Comparison of ENCODE assay signal across 8 cellular contexts in genomic region chr13:31199527-31199848, GRCh38. TPM values are rescaled to one million over a fixed set of nuclear protein-coding genes. Genes with fewer than 3 reads are reported as not detected.
DNase-seq lines count a peak whose midpoint lies in the region; ATAC-seq, FAIRE-seq and TF ChIP-seq lines count a peak whose summit lies in the region.

No MANE protein-coding gene starts in this region.

- H3K4me1 ChIP-seq in left lung (peaks cover 0 to 25% of the 10 kb centered on the region in 2 donors), tibial nerve (peaks cover 0 to 28% (median 11%) of the 10 kb centered on the region in 4 donors)

- peaks cover 39% of the 10 kb centered on the region for H3K4me1 Mint-ChIP-seq in activated T-cell treated with anti-CD3 and anti-CD28 coated beads, Interleukin-2, amount 50 U/mL, for 24 hours (ENCODE audit: low read depth)

- no peaks in the 10 kb centered on the region for H3K27me3 Mint-ChIP-seq in activated T-cell treated with anti-CD3 and anti-CD28 coated beads, Interleukin-2, amount 50 U/mL, for 24 hours

- H3K27ac ChIP-seq in left lung: peak overlapping the region; percentile 95 to 98
- peak overlapping the region; percentile 92 to 99 (median 96) for H3K27ac ChIP-seq in tibial nerve

- peak in 1 of 2 donors; percentile 31 for ATAC-seq in activated naive CD4-positive, alpha-beta T cell treated with anti-CD3 and anti-CD28 coated beads, Interleukin-2, amount 50 U/mL, for 72 hours
- no peak for ATAC-seq in left lung

- peak overlapping the region; percentile 80 for H3K4me3 Mint-ChIP-seq in activated T-cell treated with anti-CD3 and anti-CD28 coated beads, Interleukin-2, amount 50 U/mL, for 24 hours

- peak overlapping the region; percentile 49 to 52 for H3K4me3 ChIP-seq in left lung
- peak overlapping the region in 3 of 4 donors; percentile 69 to 90 (median 80) for H3K4me3 ChIP-seq in tibial nerve

- H3K36me3 Mint-ChIP-seq in activated T-cell treated with anti-CD3 and anti-CD28 coated beads, Interleukin-2, amount 50 U/mL, for 24 hours (ENCODE audit: low read depth): no peaks in the 10 kb centered on the region
- H3K36me3 Mint-ChIP-seq in activated naive CD4-positive, alpha-beta T cell treated with anti-CD3 and anti-CD28 coated beads, Interleukin-2, amount 50 U/mL, for 72 hours: no peaks in the 10 kb centered on the region

- H3K9me3 ChIP-seq in left lung (no peaks in the 10 kb centered on the region), tibial nerve (no peaks in the 10 kb centered on the region)

- intact Hi-C loops in left lung (cut with DNase I): no loop called here

- WGBS in tibial nerve, 2 donors: 12 to 13% methylated on average over 15 of the region's 15 CpGs

- TF ChIP-seq CTCF in left lung (IDR thresholded peaks at IDR 0.05): no peak
- no peak for TF ChIP-seq CTCF in tibial nerve (IDR thresholded peaks at IDR 0.05)

- peak overlapping the region; percentile 78 for H3K27ac Mint-ChIP-seq in activated T-cell treated with anti-CD3 and anti-CD28 coated beads, Interleukin-2, amount 50 U/mL, for 24 hours
- peak overlapping the region; percentile 30 to 88 for H3K27ac Mint-ChIP-seq in activated naive CD4-positive, alpha-beta T cell treated with anti-CD3 and anti-CD28 coated beads, Interleukin-2, amount 50 U/mL, for 72 hours

- no peaks in the 10 kb centered on the region for H3K9me3 Mint-ChIP-seq in activated T-cell treated with anti-CD3 and anti-CD28 coated beads, Interleukin-2, amount 50 U/mL, for 24 hours
- H3K9me3 Mint-ChIP-seq in activated naive CD4-positive, alpha-beta T cell treated with anti-CD3 and anti-CD28 coated beads, Interleukin-2, amount 50 U/mL, for 72 hours: no peaks in the 10 kb centered on the region

- TF ChIP-seq POLR2A in tibial nerve (IDR thresholded peaks at IDR 0.05): no peak

- FAIRE-seq in frontal cortex (lab: Jason Lieb, UNC): no peak

- H3K36me3 ChIP-seq in left lung (no peaks in the 10 kb centered on the region), tibial nerve (no peaks in the 10 kb centered on the region)

- TF ChIP-seq EP300 in tibial nerve (IDR thresholded peaks at IDR 0.05): no peak

- H3K27me3 ChIP-seq in left lung (no peaks in the 10 kb centered on the region), tibial nerve (no peaks in the 10 kb centered on the region)

- DNase-seq in activated T-cell treated with anti-CD3 and anti-CD28 coated beads, Interleukin-2, amount 50 U/mL, for 24 hours: no peak
- DNase-seq in activated T-cell treated with anti-CD3 and anti-CD28 coated beads for 4 hours (no peak), left lung (no peak), tibial nerve (ENCODE audit: low spot score in 2 of 2) (no peak), activated gamma-delta T cell (lab: John Stamatoyannopoulos, UW) (no peak), frontal cortex (ENCODE audit: low spot score in 2 of 2) (no peak), cortex of kidney (lab: John Stamatoyannopoulos, UW) (no peak)
- no peak for DNase-seq in activated naive CD4-positive, alpha-beta T cell treated with anti-CD3 and anti-CD28 coated beads, Interleukin-2, amount 50 U/mL, for 72 hours (ENCODE audit: low spot score in 2 of 2)

RNA-seq across cellular contexts. Expression of gene B3GLCT, which starts 0.3 kb away (rescaled TPM):
- 1 to 10 TPM; 3.1 to 3.2 TPM for total RNA-seq in activated naive CD4-positive, alpha-beta T cell treated with anti-CD3 and anti-CD28 coated beads, Interleukin-2, amount 50 U/mL, for 72 hours
- total RNA-seq in left lung: 1 to 10 TPM; 6.5 to 6.9 TPM
- 10 to 100 TPM in 1 of 4 donors, 1 to 10 TPM in 3; 5.4 to 14.1 (median 6.6) TPM for total RNA-seq in tibial nerve
- total RNA-seq in frontal cortex: 22.4 TPM

RNA-seq across cellular contexts. Expression of gene HSPH1, which starts 37.8 kb away (rescaled TPM):
- 100 to 1,000 TPM; 165 to 253 TPM for total RNA-seq in activated naive CD4-positive, alpha-beta T cell treated with anti-CD3 and anti-CD28 coated beads, Interleukin-2, amount 50 U/mL, for 72 hours
- 100 to 1,000 TPM in 1 of 2 donors, 10 to 100 TPM in 1; 92.7 to 122 TPM for total RNA-seq in left lung
- 10 to 100 TPM; 26.2 to 41.7 (median 30.0) TPM for total RNA-seq in tibial nerve
- total RNA-seq in frontal cortex: 77.5 TPM
